Comparison of ENCODE assay signal across 1 cellular context in the genomic region with DNA sequence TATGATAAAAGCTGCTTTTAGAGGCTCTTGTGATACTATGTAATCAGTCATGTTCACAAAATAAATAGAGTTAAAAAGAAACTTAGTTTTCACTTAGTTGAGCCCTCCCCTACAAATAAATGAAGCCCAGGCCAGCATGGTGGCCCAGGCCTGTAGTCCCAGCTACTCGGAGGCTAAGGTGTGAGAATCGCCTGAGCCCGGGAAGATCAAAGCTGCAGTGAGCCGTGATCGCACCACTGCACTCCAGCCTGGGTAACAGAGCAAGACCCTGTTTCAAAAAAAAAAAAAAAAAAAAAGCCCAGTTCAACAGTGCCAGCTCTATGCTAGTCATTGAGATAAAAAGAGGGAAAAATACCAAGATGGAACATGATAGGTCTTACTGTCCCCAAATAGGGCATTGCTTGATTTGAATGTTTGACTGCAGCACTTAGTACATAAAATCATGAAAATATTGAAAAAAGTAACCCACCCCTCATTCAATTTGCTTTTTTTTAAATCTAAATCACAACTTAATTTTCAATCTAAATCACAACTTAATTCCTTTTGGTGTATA.
TF ChIP-seq lines count a peak whose summit lies in the region.

No MANE protein-coding gene starts in this region.

TF ChIP-seq in liver, 16 proteins besides CTCF, POLR2A, EP300 and RAD21:
- TF ChIP-seq ZBTB33 (IDR thresholded peaks at IDR 0.05) (no peak), NR2F2 (IDR thresholded peaks at IDR 0.05) (no peak), HNF4A (conservative IDR thresholded peaks at IDR 0.05) (no peak), MAX (IDR thresholded peaks at IDR 0.05) (no peak), REST (IDR thresholded peaks at IDR 0.05) (no peak)
- TF ChIP-seq, protein P1, sequence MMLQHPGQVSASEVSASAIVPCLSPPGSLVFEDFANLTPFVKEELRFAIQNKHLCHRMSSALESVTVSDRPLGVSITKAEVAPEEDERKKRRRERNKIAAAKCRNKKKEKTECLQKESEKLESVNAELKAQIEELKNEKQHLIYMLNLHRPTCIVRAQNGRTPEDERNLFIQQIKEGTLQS (IDR thresholded peaks at IDR 0.05), result no peak
